In genomic region chr15:75577401-75578205, GRCh38 we compare ENCODE assay signal across 1 cellular context.
TF ChIP-seq lines count a peak whose summit lies in the region.

No MANE protein-coding gene starts in this region.

TF ChIP-seq in IMR-90, 13 proteins besides CTCF, POLR2A, EP300 and RAD21 (continued from another document):
- TF ChIP-seq ELK1 (IDR thresholded peaks at IDR 0.05; ENCODE audit: borderline replicate concordance, low read depth, low read length) (no peak), BHLHE40 (IDR thresholded peaks at IDR 0.05; ENCODE audit: low read depth, low read length) (no peak), CHD1 (IDR thresholded peaks at IDR 0.05; ENCODE audit: low read depth, low read length) (no peak), USF2 (IDR thresholded peaks at IDR 0.05; ENCODE audit: low read depth, low read length) (no peak), RCOR1 (IDR thresholded peaks at IDR 0.05; ENCODE audit: insufficient replicate concordance, low read length) (no peak), SMC3 (IDR thresholded peaks at IDR 0.05; ENCODE audit: low read depth, low read length) (no peak), FOS (IDR thresholded peaks at IDR 0.05; ENCODE audit: low read depth, low read length) (no peak), CEBPB (IDR thresholded peaks at IDR 0.05; ENCODE audit: low read depth, low read length) (no peak), MAFK (IDR thresholded peaks at IDR 0.05; ENCODE audit: low read depth, low read length) (no peak), MAZ (IDR thresholded peaks at IDR 0.05; ENCODE audit: borderline replicate concordance, low read depth, low read length) (no peak), MXI1 (IDR thresholded peaks at IDR 0.05; ENCODE audit: borderline replicate concordance, low read depth, low read length) (no peak)
